ENCODE assay signal across 5 cellular contexts in the genomic region with DNA sequence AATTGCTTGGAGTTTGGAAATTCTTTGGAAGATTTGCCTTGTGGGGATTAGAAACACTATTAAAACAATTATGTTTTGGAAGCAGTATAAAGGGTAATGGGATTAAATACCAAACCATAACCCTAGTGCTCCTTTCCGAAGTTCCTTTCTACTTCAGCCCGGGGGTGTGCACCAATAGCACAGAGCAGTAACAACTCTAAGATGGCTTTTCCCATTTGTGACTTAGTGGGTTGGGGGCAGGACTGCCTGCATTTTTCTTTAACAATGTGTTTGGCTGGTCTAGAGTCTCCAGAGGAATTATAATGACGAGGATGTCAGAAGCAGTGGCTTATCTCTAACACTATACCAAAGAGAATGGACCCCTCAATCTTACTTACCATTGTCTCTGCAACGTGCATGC.
"Had no signal": no experiment of that assay in that cellular context is flagged by ENCODE, and none has a peak within 500 bp of the region (broad histone marks: within the 10 kb centered on the region; RNA-seq: fewer than 3 reads in every experiment).

No MANE protein-coding gene starts in this region.

- ATAC-seq: HepG2, K562 had no signal

- DNase-seq: IMR-90, KBM-7 had no signal

- H3K4me3 ChIP-seq: K562 had no signal

- H3K27ac ChIP-seq: HL-60 had no signal
